Comparison of ENCODE assay signal across 16 cellular contexts in genomic region chr7:112199035-112199655, GRCh38. TPM values are rescaled to one million over a fixed set of nuclear protein-coding genes. Genes with fewer than 3 reads are reported as not detected.
DNase-seq lines count a peak whose midpoint lies in the region; ATAC-seq and TF ChIP-seq lines count a peak whose summit lies in the region.
"Had no signal": no experiment of that assay in that cellular context is flagged by ENCODE, and none has a peak within 500 bp of the region (broad histone marks: within the 10 kb centered on the region; RNA-seq: fewer than 3 reads in every experiment).

No MANE protein-coding gene starts in this region.

- H3K27ac Mint-ChIP-seq in T-cell = no peak overlapping the region
- H3K27ac Mint-ChIP-seq: activated T-helper 1 cell treated with anti-CD3 and anti-CD28 coated beads, Interleukin-12 subunit alpha, Interleukin-12 subunit beta, Interleukin-2, Interleukin-4 antibody, amounts not matched to agents 30 ng/mL and 10 ng/mL and 1 ng/mL, durations not matched to agents 14 hours and 24 hours and 36 hours; brain; CD4-positive, CD25-positive, alpha-beta regulatory T cell; nephron progenitor cell; stimulated activated naive B cell treated with anti-CD40 and anti-IgM and Interleukin-4, amounts not matched to agents 10 μg/mL and 1 μg/mL and 100 μg/mL, for 72 hours had no signal

- H3K9me3 ChIP-seq in GM23248 (ENCODE audit: low read depth) (no peaks in the 10 kb centered on the region), RWPE2 (ENCODE audit: severe bottlenecking) (no peaks in the 10 kb centered on the region), suprapubic skin (no peaks in the 10 kb centered on the region), thyroid gland (no peaks in the 10 kb centered on the region)

- H3K4me3 Mint-ChIP-seq in T-cell = no peak overlapping the region
- H3K4me3 Mint-ChIP-seq: activated T-helper 1 cell treated with anti-CD3 and anti-CD28 coated beads, Interleukin-12 subunit alpha, Interleukin-12 subunit beta, Interleukin-2, Interleukin-4 antibody, amounts not matched to agents 30 ng/mL and 10 ng/mL and 1 ng/mL, durations not matched to agents 14 hours and 24 hours and 36 hours; brain; CD4-positive, CD25-positive, alpha-beta regulatory T cell; nephron progenitor cell; stimulated activated naive B cell treated with anti-CD40 and anti-IgM and Interleukin-4, amounts not matched to agents 10 μg/mL and 1 μg/mL and 100 μg/mL, for 72 hours had no signal

- H4K20me1 ChIP-seq in GM23248 (ENCODE audit: insufficient read depth) = no peaks in the 10 kb centered on the region

- CTCF ChIA-PET in T-cell (lab: Charles Lee) = no interaction called here

- in situ Hi-C loops in GM23248 (cut with MboI) = no loop called here

- H3K9ac ChIP-seq in GM23248 = no peak overlapping the region

- no peak overlapping the region for H3K4me2 ChIP-seq in GM23248 (ENCODE audit: unreplicated experiment)

- WGBS in GM23248 (ENCODE audit: low coverage in 1 of 2, low lambda C conversion rate in 2 of 2, missing lambda C conversion rate in 2 of 2), 2 experiments = 78% methylated on average over 2 of the region's 2 CpGs
- 85% methylated on average over 2 of the region's 2 CpGs for WGBS in suprapubic skin
- WGBS in thyroid gland, 2 donors = 94 to 95% methylated on average over 2 of the region's 2 CpGs

- no peaks in the 10 kb centered on the region for H3K9me3 Mint-ChIP-seq in T-cell
- H3K9me3 Mint-ChIP-seq: stimulated activated naive B cell treated with anti-CD40 and anti-IgM and Interleukin-4, amounts not matched to agents 10 μg/mL and 1 μg/mL and 100 μg/mL, for 72 hours had no signal

- POLR2A ChIA-PET in T-cell (lab: Charles Lee) = interaction anchor here (0.5 to 0.6 kb wide), 2 partner anchors 32 to 447 kb away, joined by 3 to 7 read pairs; no protein-coding TSS in a partner anchor

- TF ChIP-seq POLR2A in suprapubic skin (IDR thresholded peaks at IDR 0.05) (no peak), thyroid gland (IDR thresholded peaks at IDR 0.05) (no peak)

- H2AFZ ChIP-seq in GM23248 = no peak overlapping the region

- intact Hi-C loops in thyroid gland (cut with DNase I) = no loop called here

- H3K27ac ChIP-seq in GM23248 (no peak overlapping the region), RWPE2 (ENCODE audit: poor library complexity, severe bottlenecking) (peak overlapping the region; percentile 81), suprapubic skin (no peak overlapping the region), thyroid gland (no peak overlapping the region)
- H3K27ac ChIP-seq: heart left ventricle had no signal

- peaks cover 66 to 68% of the 10 kb centered on the region in 2 donors for H3K27me3 Mint-ChIP-seq in T-cell

- H3K36me3 ChIP-seq in GM23248 (ENCODE audit: low read depth) (no peaks in the 10 kb centered on the region), RWPE2 (ENCODE audit: low read depth) (no peaks in the 10 kb centered on the region), suprapubic skin (no peaks in the 10 kb centered on the region), thyroid gland (no peaks in the 10 kb centered on the region)
- H3K36me3 ChIP-seq: heart left ventricle had no signal

- H3K4me3 ChIP-seq in AG09309 (ENCODE audit: control insufficient read depth, low read depth, low read length) = no peak overlapping the region
- no peak overlapping the region for H3K4me3 ChIP-seq in GM23248
- H3K4me3 ChIP-seq in RWPE2 (ENCODE audit: severe bottlenecking) = no peak overlapping the region
- no peak overlapping the region for H3K4me3 ChIP-seq in fibroblast of villous mesenchyme (ENCODE audit: low read depth, low read length)
- H3K4me3 ChIP-seq in suprapubic skin = no peak overlapping the region
- H3K4me3 ChIP-seq in thyroid gland (replicated peaks in 1 of 3) = no peak overlapping the region
- H3K4me3 ChIP-seq: heart left ventricle had no signal

- TF ChIP-seq CTCF in AG09309 (IDR thresholded peaks at IDR 0.05; ENCODE audit: control insufficient read depth, insufficient read depth, low read depth, low read length, missing control alignments) = no peak
- no peak for TF ChIP-seq CTCF in RWPE2 (IDR thresholded peaks at IDR 0.05; ENCODE audit: poor library complexity, severe bottlenecking)
- no peak for TF ChIP-seq CTCF in fibroblast of villous mesenchyme (IDR thresholded peaks at IDR 0.05; ENCODE audit: insufficient read depth, low read depth, low read length)
- TF ChIP-seq CTCF in suprapubic skin (IDR thresholded peaks at IDR 0.05) = no peak
- no peak for TF ChIP-seq CTCF in thyroid gland (IDR thresholded peaks at IDR 0.05)

- H3K27me3 ChIP-seq in GM23248 (replicated peaks; ENCODE audit: insufficient read depth) (no peaks in the 10 kb centered on the region), RWPE2 (ENCODE audit: insufficient read depth, poor library complexity, severe bottlenecking) (no peaks in the 10 kb centered on the region), suprapubic skin (no peaks in the 10 kb centered on the region), thyroid gland (no peaks in the 10 kb centered on the region)
- H3K27me3 ChIP-seq: heart left ventricle had no signal

- H3K9me2 ChIP-seq in GM23248 (ENCODE audit: insufficient read depth) = no peaks in the 10 kb centered on the region

- peaks cover 7 to 12% (median 10%) of the 10 kb centered on the region in 3 donors for H3K4me1 Mint-ChIP-seq in T-cell

- peak; percentile 59 for ATAC-seq in RWPE2 (ENCODE audit: low read depth)
- no peak for ATAC-seq in T-cell (replicated peaks in 1 of 4)
- ATAC-seq: left colon; stimulated activated naive B cell treated with anti-CD40 and anti-IgM and Interleukin-4, amounts not matched to agents 10 μg/mL and 1 μg/mL and 100 μg/mL, for 72 hours had no signal

- H3K79me2 ChIP-seq in GM23248 (ENCODE audit: insufficient read depth) = peaks cover 20% of the 10 kb centered on the region

- TF ChIP-seq EP300 in suprapubic skin (IDR thresholded peaks at IDR 0.05) = no peak

- H3K4me1 ChIP-seq in GM23248 (ENCODE audit: insufficient read depth) = peaks cover 25% of the 10 kb centered on the region
- H3K4me1 ChIP-seq in RWPE2 (ENCODE audit: insufficient read depth, poor library complexity, severe bottlenecking) = peaks cover 52% of the 10 kb centered on the region
- peaks cover 11% of the 10 kb centered on the region for H3K4me1 ChIP-seq in suprapubic skin
- H3K4me1 ChIP-seq in thyroid gland = peaks cover 0 to 6% of the 10 kb centered on the region in 2 donors

- peak; percentile 57 for DNase-seq in AG09309 (ENCODE audit: low read depth)
- peak; percentile 40 for DNase-seq in GM23248
- no peak for DNase-seq in RWPE2 (ENCODE audit: low spot score)
- DNase-seq in fibroblast of villous mesenchyme (ENCODE audit: low read depth) = peak; percentile 51
- DNase-seq in NCI-H1092 (lab: John Stamatoyannopoulos, UW) = no peak
- no peak for DNase-seq in T-cell
- no peak for DNase-seq in suprapubic skin (ENCODE audit: low spot score in 2 of 2)
- no peak for DNase-seq in thyroid gland
- DNase-seq: heart left ventricle; left colon; nephron progenitor cell; stimulated activated CD4-positive, alpha-beta T cell treated with anti-CD3 and anti-CD28 coated beads, Interleukin-4, amount 100 ng/mL, for 1 hour; stimulated activated naive B cell treated with anti-CD40 and anti-IgM and Interleukin-4, amounts not matched to agents 10 μg/mL and 1 μg/mL and 100 μg/mL, for 72 hours had no signal

- no peaks in the 10 kb centered on the region for H3K36me3 Mint-ChIP-seq in T-cell
- H3K36me3 Mint-ChIP-seq: brain; CD4-positive, CD25-positive, alpha-beta regulatory T cell; stimulated activated naive B cell treated with anti-CD40 and anti-IgM and Interleukin-4, amounts not matched to agents 10 μg/mL and 1 μg/mL and 100 μg/mL, for 72 hours had no signal

- H3F3A ChIP-seq in GM23248 (ENCODE audit: insufficient read depth) = peaks cover 21% of the 10 kb centered on the region; the same call in 1 of the 2 replicates

RNA-seq across cellular contexts. Expression of gene DOCK4, which starts 7.1 kb away (rescaled TPM):
- total RNA-seq in GM23248 (2014; rRNA removed; shearing (Covaris generic)) = 3.7 and 5.0 TPM in 2 replicates
- 2.0 and 2.1 TPM in 2 replicates for polyA plus RNA-seq in GM23248 (2016; fragmentation: Nextera tagmentation; extraction: Ambion mirVana)
- total RNA-seq in fibroblast of villous mesenchyme (13.9 and 43.6 TPM in 2 replicates), T-cell (1 to 10 TPM in 2 of 5 donors, under 1 TPM in 3; 0.35 to 1.4 (median 0.85) TPM), suprapubic skin (10 to 100 TPM in 2 of 4 donors, 1 to 10 TPM in 2; 6.4 to 20.5 (median 9.7) TPM), thyroid gland (10 to 100 TPM; 14.0 to 48.1 (median 30.9) TPM)
- polyA plus RNA-seq: CD4-positive, CD25-positive, alpha-beta regulatory T cell had no signal

RNA-seq across cellular contexts. Expression of gene ZNF277, which starts 7.3 kb away (rescaled TPM):
- total RNA-seq in GM23248 (2014; rRNA removed; shearing (Covaris generic)) = 25.1 and 29.6 TPM in 2 replicates
- polyA plus RNA-seq in GM23248 (2016; fragmentation: Nextera tagmentation; extraction: Ambion mirVana) = 10.0 and 11.5 TPM in 2 replicates
- total RNA-seq in fibroblast of villous mesenchyme (22.2 and 29.8 TPM in 2 replicates), T-cell (10 to 100 TPM; 26.6 to 31.4 (median 30.2) TPM), suprapubic skin (10 to 100 TPM; 16.5 to 31.9 (median 25.5) TPM), thyroid gland (10 to 100 TPM; 28.4 to 45.4 (median 36.5) TPM)

Comparison
In these comparisons a context has a peak if more than half of its experiments do, and no peak if none do; other contexts are left out.
1. DNase-seq: peak in AG09309 (single experiment), GM23248 (single experiment) and fibroblast of villous mesenchyme (single experiment); none in RWPE2 (single experiment), NCI-H1092 (single experiment), T-cell (0 of 34), suprapubic skin (0 of 2) and thyroid gland (0 of 2).